ENCODE assay signal across 11 cellular contexts in the genomic region with DNA sequence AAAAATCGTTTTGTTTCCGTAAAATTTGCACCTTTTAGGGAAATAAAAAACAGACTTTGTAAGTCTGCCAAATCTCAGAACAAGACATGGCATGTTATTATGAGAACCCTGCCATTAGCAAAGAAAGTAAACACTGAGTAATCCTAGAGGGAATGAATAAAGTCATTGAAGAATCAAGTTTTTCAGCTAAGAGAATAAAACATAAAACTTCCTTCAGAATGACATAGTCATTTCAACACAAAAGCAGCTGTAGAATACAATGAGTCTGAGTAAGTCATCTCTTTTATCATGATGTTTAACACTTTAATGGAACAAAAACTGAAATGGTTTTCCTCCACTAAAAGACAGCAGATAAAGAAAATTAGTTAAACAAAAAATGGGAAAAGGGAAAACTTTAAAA. TPM values are rescaled to one million over a fixed set of nuclear protein-coding genes. Genes with fewer than 3 reads are reported as not detected.
DNase-seq lines count a peak whose midpoint lies in the region; ATAC-seq and TF ChIP-seq lines count a peak whose summit lies in the region.
"Had no signal": no experiment of that assay in that cellular context is flagged by ENCODE, and none has a peak within 500 bp of the region (broad histone marks: within the 10 kb centered on the region; RNA-seq: fewer than 3 reads in every experiment).

No MANE protein-coding gene starts in this region.

- no peaks in the 10 kb centered on the region for H3K27me3 Mint-ChIP-seq in brain
- peaks cover 9% of the 10 kb centered on the region for H3K27me3 Mint-ChIP-seq in CD4-positive, alpha-beta T cell

- no peaks in the 10 kb centered on the region for H3K9me3 Mint-ChIP-seq in brain
- no peaks in the 10 kb centered on the region for H3K9me3 Mint-ChIP-seq in CD4-positive, alpha-beta T cell
- H3K9me3 Mint-ChIP-seq: IgD-negative memory B cell; stimulated activated naive B cell treated with anti-CD40 and anti-IgM and Interleukin-4, amounts not matched to agents 10 μg/mL and 1 μg/mL and 100 μg/mL, for 72 hours had no signal

- H3K4me1 ChIP-seq in right atrium auricular region: peaks cover 0 to 44% of the 10 kb centered on the region in 2 donors
- H3K4me1 ChIP-seq in thoracic aorta (ENCODE audit: control insufficient read depth in 1 of 2, low read depth in 2 of 2): peaks cover 25 to 43% of the 10 kb centered on the region in 2 donors

- H3K27ac Mint-ChIP-seq in brain: peak overlapping the region in 4 of 5 experiments; percentile 28 to 91 (median 83)
- no peak overlapping the region for H3K27ac Mint-ChIP-seq in CD4-positive, alpha-beta T cell
- H3K27ac Mint-ChIP-seq: IgD-negative memory B cell; stimulated activated naive B cell treated with anti-CD40 and anti-IgM and Interleukin-4, amounts not matched to agents 10 μg/mL and 1 μg/mL and 100 μg/mL, for 72 hours had no signal

- TF ChIP-seq CTCF in brain (conservative IDR thresholded peaks at IDR 0.05): no peak
- no peak for TF ChIP-seq CTCF in right atrium auricular region (IDR thresholded peaks at IDR 0.05)
- no peak for TF ChIP-seq CTCF in thoracic aorta (IDR thresholded peaks at IDR 0.05)
- no peak for TF ChIP-seq CTCF in CD4-positive, alpha-beta T cell (IDR thresholded peaks at IDR 0.05)

- ATAC-seq in thoracic aorta (ENCODE audit: insufficient number of reproducible peaks, low FRiP score, low read depth): peak; percentile 56
- ATAC-seq in CD4-positive, alpha-beta T cell (ENCODE audit: poor library complexity): no peak
- ATAC-seq in HG02885 (IDR thresholded peaks at IDR 0.05; ENCODE audit: poor library complexity, unreplicated experiment): no peak
- ATAC-seq: stimulated activated naive B cell treated with anti-CD40 and anti-IgM and Interleukin-4, amounts not matched to agents 10 μg/mL and 1 μg/mL and 100 μg/mL, for 72 hours had no signal

- peak; percentile 82 for DNase-seq in HT1080 (ENCODE audit: low read depth)
- DNase-seq in right atrium auricular region (ENCODE audit: low spot score): no peak
- DNase-seq in thoracic aorta (ENCODE audit: low spot score): no peak
- DNase-seq in 8988T: no peak
- no peak for DNase-seq in CD4-positive, alpha-beta T cell
- DNase-seq: heart left ventricle; stimulated activated naive B cell treated with anti-CD40 and anti-IgM and Interleukin-4, amounts not matched to agents 10 μg/mL and 1 μg/mL and 100 μg/mL, for 72 hours had no signal

- H3K9me3 ChIP-seq in right atrium auricular region (no peaks in the 10 kb centered on the region), thoracic aorta (no peaks in the 10 kb centered on the region)
- H3K9me3 ChIP-seq in CD4-positive, alpha-beta T cell (ENCODE audit: control insufficient read depth, low read length): no peaks in the 10 kb centered on the region
- H3K9me3 ChIP-seq: heart left ventricle, neutrophil had no signal

- H3K4me3 Mint-ChIP-seq in brain: peak overlapping the region in 1 of 5 experiments; percentile 63
- H3K4me3 Mint-ChIP-seq in CD4-positive, alpha-beta T cell: no peak overlapping the region
- H3K4me3 Mint-ChIP-seq: IgD-negative memory B cell; stimulated activated naive B cell treated with anti-CD40 and anti-IgM and Interleukin-4, amounts not matched to agents 10 μg/mL and 1 μg/mL and 100 μg/mL, for 72 hours had no signal

- CTCF ChIA-PET in CD4-positive, alpha-beta T cell (lab: Charles Lee): no interaction called here

- POLR2A ChIA-PET in CD4-positive, alpha-beta T cell (lab: Charles Lee): no interaction called here

- H3K4me3 ChIP-seq in right atrium auricular region (no peak overlapping the region), thoracic aorta (no peak overlapping the region)
- H3K4me3 ChIP-seq: heart left ventricle had no signal

- peak overlapping the region; percentile 2 to 57 for H3K27ac ChIP-seq in right atrium auricular region
- peak overlapping the region in 1 of 2 donors; percentile 63 for H3K27ac ChIP-seq in thoracic aorta
- H3K27ac ChIP-seq in CD4-positive, alpha-beta T cell (ENCODE audit: low read depth, low read length): no peak overlapping the region
- H3K27ac ChIP-seq: neutrophil had no signal

- H3K27me3 ChIP-seq in right atrium auricular region: no peaks in the 10 kb centered on the region
- H3K27me3 ChIP-seq in thoracic aorta (replicated peaks; ENCODE audit: insufficient read depth): no peaks in the 10 kb centered on the region
- no peaks in the 10 kb centered on the region for H3K27me3 ChIP-seq in CD4-positive, alpha-beta T cell (ENCODE audit: control insufficient read depth, insufficient read depth, low read length)
- H3K27me3 ChIP-seq: heart left ventricle, neutrophil had no signal

- peaks cover 18% of the 10 kb centered on the region for H3K36me3 Mint-ChIP-seq in brain
- H3K36me3 Mint-ChIP-seq in CD4-positive, alpha-beta T cell (ENCODE audit: low read depth): no peaks in the 10 kb centered on the region
- H3K36me3 Mint-ChIP-seq: stimulated activated naive B cell treated with anti-CD40 and anti-IgM and Interleukin-4, amounts not matched to agents 10 μg/mL and 1 μg/mL and 100 μg/mL, for 72 hours had no signal

- peaks cover 5% of the 10 kb centered on the region for H3K36me3 ChIP-seq in right atrium auricular region
- no peaks in the 10 kb centered on the region for H3K36me3 ChIP-seq in thoracic aorta
- H3K36me3 ChIP-seq: neutrophil had no signal

- peaks cover 53% of the 10 kb centered on the region for H3K4me1 Mint-ChIP-seq in brain
- no peaks in the 10 kb centered on the region for H3K4me1 Mint-ChIP-seq in CD4-positive, alpha-beta T cell (ENCODE audit: low read depth)
- H3K4me1 Mint-ChIP-seq: IgD-negative memory B cell; stimulated activated naive B cell treated with anti-CD40 and anti-IgM and Interleukin-4, amounts not matched to agents 10 μg/mL and 1 μg/mL and 100 μg/mL, for 72 hours had no signal

- intact Hi-C loops in CD4-positive, alpha-beta T cell (cut with DNase I, micrococcal nuclease): no loop called here

RNA-seq across cellular contexts. Expression of a gene that starts 10.3 kb away (rescaled TPM):
- 98.5 and 114 TPM in 2 replicates for total RNA-seq in HT1080 (2014; rRNA removed; shearing (Covaris generic))
- polyA plus RNA-seq in HT1080 (2015; cell fraction: cytosol; rRNA removed): 22.7 and 25.3 TPM in 2 replicates
- polyA plus RNA-seq in HT1080 (2015; cell fraction: nucleus; rRNA removed): 432 and 470 TPM in 2 replicates
- 35.6 TPM for polyA plus RNA-seq in brain (ENCODE audit: insufficient read depth, low read depth, low replicate concordance)
- total RNA-seq in right atrium auricular region (100 to 1,000 TPM; 257 to 285 TPM), thoracic aorta (100 to 1,000 TPM; 443 to 489 TPM)
- total RNA-seq in CD4-positive, alpha-beta T cell: 1 to 10 TPM; 5.7 to 5.9 TPM
- polyA plus RNA-seq: IgD-negative memory B cell had no signal

Comparison
In these comparisons a context has a peak if more than half of its experiments do, and no peak if none do; other contexts are left out.
1. RNA of a gene that starts 10.3 kb away (total RNA-seq): 443 to 489 TPM in thoracic aorta, 257 to 285 TPM in right atrium auricular region and 98.5 to 114 TPM in HT1080; 5.7 to 5.9 TPM in CD4-positive, alpha-beta T cell; every median in the first group is over 10 times any median in the second.